ENCODE assay signal across 38 cellular contexts in the genomic region with DNA sequence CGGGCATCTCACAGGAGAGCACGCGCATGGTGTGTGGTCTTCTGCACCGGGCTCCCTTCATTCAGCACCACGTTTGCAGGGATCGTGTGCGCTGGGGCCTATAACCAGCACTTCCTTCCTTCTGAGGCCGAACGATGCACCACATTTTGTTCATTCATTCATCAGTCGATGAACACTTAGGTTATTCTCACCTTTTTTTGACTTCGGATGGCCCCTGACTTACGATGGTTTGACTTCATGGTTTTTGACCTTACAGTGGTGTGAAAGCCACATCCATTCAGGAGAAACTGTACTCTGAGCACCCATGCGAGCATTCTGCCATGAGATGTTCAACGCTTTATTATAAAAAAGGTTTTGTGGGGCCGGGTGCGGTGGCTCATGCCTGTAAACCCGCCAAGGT. TPM values are rescaled to one million over a fixed set of nuclear protein-coding genes. Genes with fewer than 3 reads are reported as not detected.
"Had no signal": no experiment of that assay in that cellular context is flagged by ENCODE, and none has a peak within 500 bp of the region (broad histone marks: within the 10 kb centered on the region; RNA-seq: fewer than 3 reads in every experiment).

No MANE protein-coding gene starts in this region.

- H3K27ac Mint-ChIP-seq: activated CD4-positive, alpha-beta memory T cell treated with anti-CD3 and anti-CD28 coated beads, Interleukin-2, amount 10 ng/mL, durations not matched to agents 7 days and 5 days; activated CD8-positive, alpha-beta memory T cell treated with anti-CD3 and anti-CD28 coated beads, Interleukin-2, amount 10 ng/mL, durations not matched to agents 7 days and 5 days; activated naive CD8-positive, alpha-beta T cell treated with anti-CD3 and anti-CD28 coated beads for 36 hours had no signal

- H3K9me3 Mint-ChIP-seq: activated CD4-positive, alpha-beta memory T cell treated with anti-CD3 and anti-CD28 coated beads, Interleukin-2, amount 10 ng/mL, durations not matched to agents 7 days and 5 days; activated naive CD8-positive, alpha-beta T cell treated with anti-CD3 and anti-CD28 coated beads for 36 hours had no signal

- H3K4me1 Mint-ChIP-seq: activated CD4-positive, alpha-beta memory T cell treated with anti-CD3 and anti-CD28 coated beads, Interleukin-2, amount 10 ng/mL, durations not matched to agents 7 days and 5 days; activated CD8-positive, alpha-beta memory T cell treated with anti-CD3 and anti-CD28 coated beads, Interleukin-2, amount 10 ng/mL, durations not matched to agents 7 days and 5 days; activated naive CD8-positive, alpha-beta T cell treated with anti-CD3 and anti-CD28 coated beads for 36 hours had no signal

- H3K36me3 Mint-ChIP-seq: activated CD8-positive, alpha-beta memory T cell treated with anti-CD3 and anti-CD28 coated beads, Interleukin-2, amount 10 ng/mL, durations not matched to agents 7 days and 5 days; activated naive CD8-positive, alpha-beta T cell treated with anti-CD3 and anti-CD28 coated beads for 36 hours had no signal

- H3K27ac ChIP-seq: brain microvascular endothelial cell, WERI-Rb-1 had no signal

- ATAC-seq: activated CD8-positive, alpha-beta memory T cell treated with anti-CD3 and anti-CD28 coated beads, Interleukin-2, amount 10 ng/mL, durations not matched to agents 7 days and 5 days; Panc1; SK-N-SH treated with all-trans-retinoic acid at 6 μM for 48 hours had no signal

- H3K36me3 ChIP-seq: brain microvascular endothelial cell, WERI-Rb-1 had no signal

- H3K4me3 Mint-ChIP-seq: activated CD4-positive, alpha-beta memory T cell treated with anti-CD3 and anti-CD28 coated beads, Interleukin-2, amount 10 ng/mL, durations not matched to agents 7 days and 5 days; activated CD8-positive, alpha-beta memory T cell treated with anti-CD3 and anti-CD28 coated beads, Interleukin-2, amount 10 ng/mL, durations not matched to agents 7 days and 5 days; activated naive CD8-positive, alpha-beta T cell treated with anti-CD3 and anti-CD28 coated beads for 36 hours had no signal

- DNase-seq: activated CD4-positive, alpha-beta memory T cell treated with anti-CD3 and anti-CD28 coated beads, Interleukin-2, amount 10 ng/mL, durations not matched to agents 7 days and 5 days; activated CD4-positive, alpha-beta T cell treated with anti-CD3 and anti-CD28 coated beads for 1 hour; activated CD4-positive, alpha-beta T cell treated with anti-CD3 and anti-CD28 coated beads for 48 hours; activated CD4-positive, CD25-positive, alpha-beta regulatory T cell; activated CD8-positive, alpha-beta memory T cell treated with anti-CD3 and anti-CD28 coated beads for 24 hours; activated CD8-positive, alpha-beta memory T cell treated with anti-CD3 and anti-CD28 coated beads, Interleukin-2, amount 10 ng/mL, durations not matched to agents 7 days and 5 days; activated CD8-positive, alpha-beta memory T cell treated with anti-CD3 and anti-CD28 coated beads, Interleukin-2, amount 50 U/mL, for 48 hours; activated effector memory CD4-positive, alpha-beta T cell treated with Interleukin-2 at 50 U/mL for 16 hours; activated naive CD4-positive, alpha-beta T cell; activated naive CD4-positive, alpha-beta T cell treated with anti-CD3 and anti-CD28 coated beads, Interleukin-2, amount 50 U/mL, for 16 hours; activated naive CD8-positive, alpha-beta T cell treated with anti-CD3 and anti-CD28 coated beads for 36 hours; activated T-cell treated with anti-CD3 and anti-CD28 coated beads, Interleukin-2, amount 50 U/mL, for 48 hours; amniotic stem cell; aorta; brain microvascular endothelial cell; central memory CD4-positive, alpha-beta T cell; Karpas-422; KBM-7; NCI-H1105; NCI-H1417 treated with DMSO at 0.1 percent for 48 hours; NCI-H187 treated with DMSO at 0.1 percent for 48 hours; NCI-H2081; NCI-H2171 treated with DMSO at 0.1 percent for 48 hours; NCI-H2227 treated with DMSO at 0.1 percent for 48 hours; NCI-H510A treated with DMSO at 0.1 percent for 48 hours; NCI-H526 treated with DMSO at 0.1 percent for 48 hours; NCI-H82; RPMI8226; SIG-M5; SW 1271; T-helper 1 cell; T-helper 2 cell; T-helper 9 cell; WERI-Rb-1 had no signal

RNA-seq across cellular contexts. Expression of a gene that starts 44.3 kb away (rescaled TPM):
- total RNA-seq: activated CD4-positive, alpha-beta memory T cell treated with anti-CD3 and anti-CD28 coated beads, Interleukin-2, amount 10 ng/mL, durations not matched to agents 7 days and 5 days; activated CD8-positive, alpha-beta memory T cell treated with anti-CD3 and anti-CD28 coated beads, Interleukin-2, amount 10 ng/mL, durations not matched to agents 7 days and 5 days; activated naive CD8-positive, alpha-beta T cell treated with anti-CD3 and anti-CD28 coated beads for 36 hours; aorta; MCF 10A; SK-MEL-5 had no signal
- polyA plus RNA-seq: aorta had no signal

RNA-seq across cellular contexts. Expression of a gene that starts 44.5 kb away (rescaled TPM):
- total RNA-seq: activated CD4-positive, alpha-beta memory T cell treated with anti-CD3 and anti-CD28 coated beads, Interleukin-2, amount 10 ng/mL, durations not matched to agents 7 days and 5 days; activated CD8-positive, alpha-beta memory T cell treated with anti-CD3 and anti-CD28 coated beads, Interleukin-2, amount 10 ng/mL, durations not matched to agents 7 days and 5 days; aorta; MCF 10A had no signal
- polyA plus RNA-seq: aorta had no signal
